Comparison of ENCODE assay signal across 8 cellular contexts in the genomic region with DNA sequence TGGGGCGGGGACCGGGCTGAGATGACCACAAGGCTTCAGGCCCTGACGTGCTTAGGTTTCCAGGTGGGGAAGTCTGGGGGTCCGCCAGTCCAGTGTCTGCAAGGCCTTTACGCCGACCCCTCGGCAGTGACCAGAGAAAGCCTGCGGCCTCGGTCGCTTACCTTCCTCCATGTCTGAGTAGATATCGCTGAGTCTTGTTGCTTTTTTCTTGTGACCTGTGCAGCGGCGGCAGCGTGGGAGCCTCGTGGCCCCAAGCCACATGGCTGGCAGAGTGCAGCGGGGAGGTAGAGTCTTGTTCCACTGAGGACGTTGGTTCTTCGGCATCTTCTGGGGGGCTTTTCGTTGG. TPM values are rescaled to one million over a fixed set of nuclear protein-coding genes. Genes with fewer than 3 reads are reported as not detected.
DNase-seq lines count a peak whose midpoint lies in the region; ATAC-seq and TF ChIP-seq lines count a peak whose summit lies in the region.

No MANE protein-coding gene starts in this region.

- H3K4ac ChIP-seq in mesenchymal stem cell (ENCODE audit: low read depth in 1 of 2, low read length in 2 of 2) = peak overlapping the region in 1 of 2 experiments; percentile 92

- TF ChIP-seq CTCF in DOHH2 (IDR thresholded peaks at IDR 0.05; ENCODE audit: low read depth, low read length, poor library complexity, severe bottlenecking) (no peak), OCI-LY3 (IDR thresholded peaks at IDR 0.05; ENCODE audit: low read depth, low read length) (no peak), brain microvascular endothelial cell (IDR thresholded peaks at IDR 0.05; ENCODE audit: low read depth, low read length, missing control alignments) (no peak)

- peaks cover 71 to 75% of the 10 kb centered on the region in 2 donors for H3K36me3 Mint-ChIP-seq in stimulated activated naive B cell treated with anti-CD40 and anti-IgM and Interleukin-4, amounts not matched to agents 10 μg/mL and 1 μg/mL and 100 μg/mL, for 72 hours

- peak in 1 of 2 experiments; percentile 43 for DNase-seq in HAP-1 (ENCODE audit: low spot score in 2 of 2)
- DNase-seq in brain microvascular endothelial cell = peak; percentile 20
- no peak for DNase-seq in mesenchymal stem cell
- DNase-seq in stimulated activated naive B cell treated with anti-CD40 and anti-IgM and Interleukin-4, amounts not matched to agents 10 μg/mL and 1 μg/mL and 100 μg/mL, for 72 hours = no peak
- DNase-seq in DMS114 treated with DMSO at 0.1 percent for 48 hours (lab: John Stamatoyannopoulos, UW; ENCODE audit: unreplicated experiment) = no peak
- DNase-seq in NK-92 (lab: John Stamatoyannopoulos, UW; ENCODE audit: unreplicated experiment) = no peak

- H3K23ac ChIP-seq in mesenchymal stem cell (ENCODE audit: low read length in 2 of 2) = peak overlapping the region in 1 of 2 experiments; percentile 96

- H3K36me3 ChIP-seq in DOHH2 (ENCODE audit: control insufficient read depth, low read length) = peaks cover 95% of the 10 kb centered on the region
- H3K36me3 ChIP-seq in HAP-1 (replicated peaks) = peaks cover 75% of the 10 kb centered on the region
- peaks cover 31% of the 10 kb centered on the region for H3K36me3 ChIP-seq in OCI-LY3 (replicated peaks; ENCODE audit: low read depth, low read length)
- H3K36me3 ChIP-seq in brain microvascular endothelial cell (replicated peaks) = peaks cover 39% of the 10 kb centered on the region
- H3K36me3 ChIP-seq in mesenchymal stem cell (ENCODE audit: control insufficient read depth in 1 of 2, insufficient read depth in 2 of 2, low read depth in 1 of 2, low read length in 2 of 2) = peaks cover 39 to 61% of the 10 kb centered on the region in 2 experiments

- H3K27ac Mint-ChIP-seq in stimulated activated naive B cell treated with anti-CD40 and anti-IgM and Interleukin-4, amounts not matched to agents 10 μg/mL and 1 μg/mL and 100 μg/mL, for 72 hours = peak overlapping the region; percentile 98

- H3K4me1 ChIP-seq in DOHH2 (ENCODE audit: control insufficient read depth, low read length) (peaks cover 46% of the 10 kb centered on the region), HAP-1 (peaks cover 14% of the 10 kb centered on the region), OCI-LY3 (ENCODE audit: low read length) (peaks cover 19% of the 10 kb centered on the region), mesenchymal stem cell (ENCODE audit: control insufficient read depth, insufficient read depth, low read depth, low read length) (peaks cover 11% of the 10 kb centered on the region)

- H3K79me2 ChIP-seq in DOHH2 (ENCODE audit: control insufficient read depth, low read length) (peaks cover 63% of the 10 kb centered on the region), OCI-LY3 (ENCODE audit: low read length) (peaks cover 60% of the 10 kb centered on the region)

- H2AFZ ChIP-seq in OCI-LY3 (ENCODE audit: low read depth, low read length) (no peak overlapping the region), mesenchymal stem cell (ENCODE audit: low read depth, low read length) (peak overlapping the region; percentile 96)

- WGBS in mesenchymal stem cell = under 1% methylated on average over 19 of the region's 19 CpGs

- H3K9me2 ChIP-seq in DOHH2 (replicated peaks; ENCODE audit: control insufficient read depth, low read length) = no peaks in the 10 kb centered on the region

- no peaks in the 10 kb centered on the region for H3K27me3 Mint-ChIP-seq in stimulated activated naive B cell treated with anti-CD40 and anti-IgM and Interleukin-4, amounts not matched to agents 10 μg/mL and 1 μg/mL and 100 μg/mL, for 72 hours

- no peaks in the 10 kb centered on the region for H3K9me3 Mint-ChIP-seq in stimulated activated naive B cell treated with anti-CD40 and anti-IgM and Interleukin-4, amounts not matched to agents 10 μg/mL and 1 μg/mL and 100 μg/mL, for 72 hours

- H3K18ac ChIP-seq in mesenchymal stem cell (ENCODE audit: low read depth in 1 of 2, low read length in 2 of 2) = peak overlapping the region in 1 of 2 experiments; percentile 96

- peaks cover 29 to 79% of the 10 kb centered on the region in 2 donors for H3K4me1 Mint-ChIP-seq in stimulated activated naive B cell treated with anti-CD40 and anti-IgM and Interleukin-4, amounts not matched to agents 10 μg/mL and 1 μg/mL and 100 μg/mL, for 72 hours

- H3K79me1 ChIP-seq in mesenchymal stem cell (replicated peaks; ENCODE audit: low read length, poor library complexity, severe bottlenecking) = peaks cover 13% of the 10 kb centered on the region

- H3F3A ChIP-seq in DOHH2 (ENCODE audit: control insufficient read depth, insufficient read depth) = peaks cover 27% of the 10 kb centered on the region

- H4K20me1 ChIP-seq in DOHH2 (ENCODE audit: control insufficient read depth, insufficient read depth, low read depth, low read length) (peaks cover 13% of the 10 kb centered on the region; the same call in 1 of the 2 replicates), OCI-LY3 (ENCODE audit: insufficient read depth, low read length) (peaks cover 7% of the 10 kb centered on the region; the same call in 1 of the 2 replicates)

- H3K4me3 Mint-ChIP-seq in stimulated activated naive B cell treated with anti-CD40 and anti-IgM and Interleukin-4, amounts not matched to agents 10 μg/mL and 1 μg/mL and 100 μg/mL, for 72 hours = peak overlapping the region; percentile 97 to 98

- no peaks in the 10 kb centered on the region for H3K9me3 ChIP-seq in DOHH2 (ENCODE audit: control insufficient read depth, insufficient read depth, low read length)
- H3K9me3 ChIP-seq in HAP-1 = no peaks in the 10 kb centered on the region
- H3K9me3 ChIP-seq in OCI-LY3 (ENCODE audit: insufficient read depth, low read length) = no peaks in the 10 kb centered on the region
- no peaks in the 10 kb centered on the region for H3K9me3 ChIP-seq in mesenchymal stem cell (ENCODE audit: control insufficient read depth, low read length)

- H4K91ac ChIP-seq in mesenchymal stem cell (ENCODE audit: low read length) = no peak overlapping the region

- H2BK5ac ChIP-seq in mesenchymal stem cell (ENCODE audit: low read depth, low read length, poor library complexity, severe bottlenecking) = no peak overlapping the region

- peak overlapping the region; percentile 94 for H3K4me3 ChIP-seq in DOHH2 (ENCODE audit: low read length)
- H3K4me3 ChIP-seq in HAP-1 = peak overlapping the region; percentile 97
- H3K4me3 ChIP-seq in OCI-LY3 (ENCODE audit: low read length) = peak overlapping the region; percentile 94
- H3K4me3 ChIP-seq in brain microvascular endothelial cell (ENCODE audit: low read depth, low read length) = peak overlapping the region; percentile 100
- H3K4me3 ChIP-seq in mesenchymal stem cell (ENCODE audit: insufficient read depth in 1 of 2, low read depth in 1 of 2, low read length in 2 of 2) = peak overlapping the region; percentile 72 to 98

- no peak overlapping the region for H2AK5ac ChIP-seq in mesenchymal stem cell (ENCODE audit: low read length, severe bottlenecking)

- peak; percentile 38 to 46 for ATAC-seq in stimulated activated naive B cell treated with anti-CD40 and anti-IgM and Interleukin-4, amounts not matched to agents 10 μg/mL and 1 μg/mL and 100 μg/mL, for 72 hours (replicated peaks)

- peak overlapping the region in 1 of 2 experiments; percentile 29 for H2BK12ac ChIP-seq in mesenchymal stem cell (ENCODE audit: low read length in 2 of 2)

- peak overlapping the region; percentile 90 for H3K4me2 ChIP-seq in DOHH2 (ENCODE audit: low read length)
- H3K4me2 ChIP-seq in OCI-LY3 (ENCODE audit: low read length) = peak overlapping the region; percentile 88
- H3K4me2 ChIP-seq in mesenchymal stem cell (ENCODE audit: low read length, poor library complexity, severe bottlenecking) = peak overlapping the region; percentile 74

- H2BK120ac ChIP-seq in mesenchymal stem cell (ENCODE audit: low read depth, low read length) = no peak overlapping the region

- H3K27me3 ChIP-seq in DOHH2 (ENCODE audit: control insufficient read depth, low read length) = no peaks in the 10 kb centered on the region
- no peaks in the 10 kb centered on the region for H3K27me3 ChIP-seq in HAP-1 (ENCODE audit: low read depth)
- no peaks in the 10 kb centered on the region for H3K27me3 ChIP-seq in OCI-LY3 (ENCODE audit: low read depth, low read length)
- no peaks in the 10 kb centered on the region for H3K27me3 ChIP-seq in brain microvascular endothelial cell (replicated peaks)
- no peaks in the 10 kb centered on the region for H3K27me3 ChIP-seq in mesenchymal stem cell (ENCODE audit: control insufficient read depth in 1 of 2, insufficient read depth in 1 of 2, low read length in 2 of 2)

- peak overlapping the region in 1 of 2 experiments; percentile 85 for H3K14ac ChIP-seq in mesenchymal stem cell (ENCODE audit: low read length in 2 of 2)

- in situ Hi-C loops in HAP-1 (cut with MboI; ENCODE audit: low sequenced_read_pairs) = no loop called here
- in situ Hi-C loops in brain microvascular endothelial cell (cut with HindIII; ENCODE audit: low pct_ligation_motif_present, low sequenced_read_pairs) = no loop called here

- H2BK15ac ChIP-seq in mesenchymal stem cell (ENCODE audit: low read depth, poor library complexity, severe bottlenecking) = no peak overlapping the region

- H3K27ac ChIP-seq in DOHH2 (ENCODE audit: low read depth, low read length) = peak overlapping the region; percentile 49
- peak overlapping the region; percentile 64 for H3K27ac ChIP-seq in OCI-LY3 (ENCODE audit: low read length)
- H3K27ac ChIP-seq in brain microvascular endothelial cell = peak overlapping the region; percentile 95
- peak overlapping the region; percentile 66 for H3K27ac ChIP-seq in mesenchymal stem cell (ENCODE audit: low read length, poor library complexity, severe bottlenecking)

- H4K8ac ChIP-seq in mesenchymal stem cell (ENCODE audit: low read length) = no peak overlapping the region

- peak overlapping the region; percentile 92 for H3K9ac ChIP-seq in OCI-LY3 (ENCODE audit: low read length)
- H3K9ac ChIP-seq in mesenchymal stem cell (ENCODE audit: low read length) = peak overlapping the region; percentile 98

RNA-seq across cellular contexts. Expression of a gene that starts 0.3 kb away (rescaled TPM):
- polyA plus RNA-seq in mesenchymal stem cell (2013, experiment 1 of 2) = 45.7 TPM
- polyA plus RNA-seq in mesenchymal stem cell (2013, experiment 2 of 2) = 46.3 TPM

RNA-seq across cellular contexts. Expression of a gene that starts 19.7 kb away (rescaled TPM):
- 25.0 TPM for polyA plus RNA-seq in mesenchymal stem cell (2013, experiment 1 of 2)
- 23.2 TPM for polyA plus RNA-seq in mesenchymal stem cell (2013, experiment 2 of 2)

RNA-seq across cellular contexts. Expression of a gene that starts 32.4 kb away (rescaled TPM):
- polyA plus RNA-seq in mesenchymal stem cell (2013, experiment 1 of 2) = 84.4 TPM
- polyA plus RNA-seq in mesenchymal stem cell (2013, experiment 2 of 2) = 79.9 TPM
